8 cellular contexts compared by ENCODE assay signal in the genomic region with DNA sequence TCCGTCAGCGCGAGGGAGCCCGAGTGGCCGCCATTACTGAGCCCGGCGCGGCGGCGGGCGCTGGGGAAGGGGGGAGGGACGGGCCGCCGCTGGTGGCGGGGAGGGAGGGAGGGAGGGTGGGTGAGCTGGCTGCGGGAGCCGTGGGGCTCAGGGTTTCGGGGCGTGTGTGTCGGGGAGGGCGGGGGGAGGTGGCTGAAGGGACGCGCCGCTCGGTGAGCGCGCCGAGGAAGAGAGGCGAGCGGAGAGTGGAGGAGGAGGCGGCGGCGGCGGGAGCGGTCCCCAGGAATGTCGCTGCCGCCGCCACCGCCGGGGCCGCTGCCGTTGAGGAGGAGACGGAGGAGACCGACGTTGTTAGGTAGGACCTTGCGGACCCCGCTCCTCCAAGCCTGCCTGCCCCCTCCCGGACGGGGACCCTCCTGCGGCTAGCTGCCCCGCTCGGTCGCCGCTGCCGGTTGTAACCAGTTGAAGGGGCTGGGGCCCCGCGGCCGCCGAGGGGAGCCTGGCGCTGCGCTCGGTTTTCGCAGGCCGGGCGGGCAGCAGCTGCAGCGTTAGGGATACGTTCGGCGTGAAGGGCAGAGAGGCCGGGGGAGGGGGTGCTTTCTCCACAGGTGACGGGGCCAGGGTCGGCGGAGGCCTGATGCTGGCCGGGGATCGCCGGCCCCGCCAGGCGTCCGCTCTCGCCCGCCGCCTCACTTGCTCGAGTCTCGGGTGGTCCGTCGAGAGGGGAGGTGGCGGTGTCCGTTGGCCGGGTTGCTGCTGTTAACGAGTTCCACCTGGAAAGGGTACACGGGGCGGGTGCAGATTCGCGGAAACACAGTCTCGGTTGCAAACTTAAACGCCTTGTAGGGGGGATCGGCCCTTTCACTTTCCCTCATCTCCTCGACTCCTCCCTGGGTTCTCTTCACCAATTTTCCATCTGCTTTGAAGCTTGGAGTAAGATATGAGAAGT. TPM values are rescaled to one million over a fixed set of nuclear protein-coding genes. Genes with fewer than 3 reads are reported as not detected.
DNase-seq lines count a peak whose midpoint lies in the region; ATAC-seq, FAIRE-seq and TF ChIP-seq lines count a peak whose summit lies in the region.

A gene with protein sequence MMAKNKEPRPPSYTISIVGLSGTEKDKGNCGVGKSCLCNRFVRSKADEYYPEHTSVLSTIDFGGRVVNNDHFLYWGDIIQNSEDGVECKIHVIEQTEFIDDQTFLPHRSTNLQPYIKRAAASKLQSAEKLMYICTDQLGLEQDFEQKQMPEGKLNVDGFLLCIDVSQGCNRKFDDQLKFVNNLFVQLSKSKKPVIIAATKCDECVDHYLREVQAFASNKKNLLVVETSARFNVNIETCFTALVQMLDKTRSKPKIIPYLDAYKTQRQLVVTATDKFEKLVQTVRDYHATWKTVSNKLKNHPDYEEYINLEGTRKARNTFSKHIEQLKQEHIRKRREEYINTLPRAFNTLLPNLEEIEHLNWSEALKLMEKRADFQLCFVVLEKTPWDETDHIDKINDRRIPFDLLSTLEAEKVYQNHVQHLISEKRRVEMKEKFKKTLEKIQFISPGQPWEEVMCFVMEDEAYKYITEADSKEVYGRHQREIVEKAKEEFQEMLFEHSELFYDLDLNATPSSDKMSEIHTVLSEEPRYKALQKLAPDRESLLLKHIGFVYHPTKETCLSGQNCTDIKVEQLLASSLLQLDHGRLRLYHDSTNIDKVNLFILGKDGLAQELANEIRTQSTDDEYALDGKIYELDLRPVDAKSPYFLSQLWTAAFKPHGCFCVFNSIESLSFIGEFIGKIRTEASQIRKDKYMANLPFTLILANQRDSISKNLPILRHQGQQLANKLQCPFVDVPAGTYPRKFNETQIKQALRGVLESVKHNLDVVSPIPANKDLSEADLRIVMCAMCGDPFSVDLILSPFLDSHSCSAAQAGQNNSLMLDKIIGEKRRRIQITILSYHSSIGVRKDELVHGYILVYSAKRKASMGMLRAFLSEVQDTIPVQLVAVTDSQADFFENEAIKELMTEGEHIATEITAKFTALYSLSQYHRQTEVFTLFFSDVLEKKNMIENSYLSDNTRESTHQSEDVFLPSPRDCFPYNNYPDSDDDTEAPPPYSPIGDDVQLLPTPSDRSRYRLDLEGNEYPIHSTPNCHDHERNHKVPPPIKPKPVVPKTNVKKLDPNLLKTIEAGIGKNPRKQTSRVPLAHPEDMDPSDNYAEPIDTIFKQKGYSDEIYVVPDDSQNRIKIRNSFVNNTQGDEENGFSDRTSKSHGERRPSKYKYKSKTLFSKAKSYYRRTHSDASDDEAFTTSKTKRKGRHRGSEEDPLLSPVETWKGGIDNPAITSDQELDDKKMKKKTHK (N-terminal part only) (plus strand): TSS at position 224 of the 949 bp plus-strand sequence. CDS start 13,366 bp downstream, outside the sequence.

- peak; percentile 22 for TF ChIP-seq CTCF in DND-41 (IDR thresholded peaks at IDR 0.05; ENCODE audit: borderline replicate concordance, extremely low read depth, low read length, poor library complexity, severe bottlenecking)
- TF ChIP-seq CTCF in K562 (IDR thresholded peaks at IDR 0.05 in 2 of 3, conservative IDR thresholded peaks at IDR 0.05 in 1 of 3; ENCODE audit: insufficient read depth in 2 of 3, low read depth in 1 of 3, low read length in 3 of 3), result peak in 1 of 3 experiments; percentile 14; a peak in 1 of 6 replicates

- CTCF ChIA-PET in K562 (lab: Yijun Ruan, JAX; ENCODE audit: low intra/inter-chr PET ratio), result no interaction called here

- peaks cover 4% of the 10 kb centered on the region for H3K27me3 ChIP-seq in DND-41 (ENCODE audit: insufficient read depth, low read length, poor library complexity)
- H3K27me3 ChIP-seq in K562 (ENCODE audit: control insufficient read depth in 2 of 2, insufficient read depth in 2 of 2, low read length in 2 of 2), result no peaks in the 10 kb centered on the region
- H3K27me3 ChIP-seq in iPS-20b (ENCODE audit: insufficient read depth, low read length), result no peaks in the 10 kb centered on the region

- peak; percentile 38 for ATAC-seq in DND-41 (ENCODE audit: insufficient read depth, low read depth)
- peak; percentile 38 for ATAC-seq in GM21576 (IDR thresholded peaks at IDR 0.05; ENCODE audit: unreplicated experiment)
- ATAC-seq in K562, result peak; percentile 66

- H3K4me3 ChIP-seq in DND-41 (ENCODE audit: low read depth in 1 of 2, low read length in 2 of 2) (peak within 1 kb of the TSS; percentile 91 to 95), K562 (peak within 1 kb of the TSS; percentile 78), iPS-20b (ENCODE audit: low read length) (peak within 1 kb of the TSS; percentile 96), skin epidermis (peak within 1 kb of the TSS; percentile 82 to 100 (median 90))

- H3K36me3 ChIP-seq in DND-41 (ENCODE audit: insufficient read depth, low read length), result no peaks in the 10 kb centered on the region; the same call in 1 of the 2 replicates
- H3K36me3 ChIP-seq in K562 (ENCODE audit: control insufficient read depth, insufficient read depth, low read length), result no peaks in the 10 kb centered on the region
- H3K36me3 ChIP-seq in iPS-20b (ENCODE audit: insufficient read depth, low read depth, low read length), result no peaks in the 10 kb centered on the region

- no peaks in the 10 kb centered on the region for H3K9me1 ChIP-seq in K562 (ENCODE audit: control insufficient read depth, insufficient read depth, low read length)

- H3K9me3 ChIP-seq in DND-41 (ENCODE audit: insufficient read depth, low read length, severe bottlenecking) (no peaks in the 10 kb centered on the region), K562 (replicated peaks; ENCODE audit: control insufficient read depth, insufficient read depth, low read depth, low read length) (no peaks in the 10 kb centered on the region), iPS-20b (ENCODE audit: insufficient read depth, low read depth, low read length) (no peaks in the 10 kb centered on the region)

- TF ChIP-seq EP300 in K562 (IDR thresholded peaks at IDR 0.05; ENCODE audit: low read length), result no peak

- H3K4me1 ChIP-seq in DND-41 (ENCODE audit: insufficient read depth, low read length) (peaks cover 33% of the 10 kb centered on the region), K562 (replicated peaks in 1 of 2; ENCODE audit: control insufficient read depth in 2 of 2, insufficient read depth in 2 of 2, low read length in 2 of 2) (no peaks in the 10 kb centered on the region; a peak in 3 of 5 replicates), iPS-20b (ENCODE audit: insufficient read depth, low read length) (peaks cover 20% of the 10 kb centered on the region)

- TF ChIP-seq POLR2A in K562 (conservative IDR thresholded peaks at IDR 0.05), result 0 out of 2 replicates have a peak, but pooled peaks have one; percentile 38

- DNase-seq in DND-41, result peak; percentile 59
- DNase-seq in KG1 (lab: John Stamatoyannopoulos, UW), result peak; percentile 23
- DNase-seq in T-helper 9 cell, result peak; percentile 20
- DNase-seq in K562 (ENCODE audit: extremely low read depth in 1 of 4, low spot score in 3 of 4), result peak in 1 of 4 experiments; percentile 28
- no peak for DNase-seq in NCI-H1436 (lab: John Stamatoyannopoulos, UW)

- no peak for FAIRE-seq in K562 (lab: Jason Lieb, UNC)

- peak within 1 kb of the TSS; percentile 99 for H2AFZ ChIP-seq in DND-41 (ENCODE audit: low read depth, low read length)
- H2AFZ ChIP-seq in K562 (ENCODE audit: low read depth, low read length), result peak within 1 kb of the TSS; percentile 98

- BruUV-seq in K562 (replicated peaks; lab: Mats Ljungman, UMichigan), result no TSS peak

- 0% methylated on average over 15 of the region's 98 CpGs for WGBS in K562 (ENCODE audit: insufficient coverage, low coverage, missing lambda C conversion rate)

- H3K4me2 ChIP-seq in DND-41 (ENCODE audit: insufficient read depth, low read length), result peak within 1 kb of the TSS; percentile 86
- H3K4me2 ChIP-seq in K562 (ENCODE audit: insufficient read depth, low read length), result peak within 1 kb of the TSS; percentile 95

- POLR2A ChIA-PET in K562 (lab: Yijun Ruan, JAX), result interaction anchor here (0.5 to 1.5 kb wide), 8 partner anchors 9 to 1211 kb away, joined by 3 to 4 read pairs (median 3); no protein-coding TSS in a partner anchor

- peaks cover 21% of the 10 kb centered on the region; the same call in 1 of the 2 replicates for H4K20me1 ChIP-seq in DND-41 (ENCODE audit: insufficient read depth, low read length)
- 0 out of 2 replicates have a peak, but pooled peaks cover 3% of the 10 kb centered on the region for H4K20me1 ChIP-seq in K562 (replicated peaks; ENCODE audit: control insufficient read depth, insufficient read depth, low read length)

- H3K27ac ChIP-seq in DND-41 (ENCODE audit: low read length) (peak within 1 kb of the TSS; percentile 86), K562 (ENCODE audit: extremely low read depth, low read depth, low read length) (peak within 1 kb of the TSS; percentile 91), iPS-20b (ENCODE audit: low read length) (peak within 1 kb of the TSS; percentile 82), skin epidermis (peak within 1 kb of the TSS; percentile 82 to 99 (median 96))

- intact Hi-C loops in K562 (cut with micrococcal nuclease), result loop anchor here (10.0 kb wide), 1 partner anchor 573 kb away; no protein-coding TSS in a partner anchor

- H3K9ac ChIP-seq in DND-41 (ENCODE audit: low read depth, low read length) (peak within 1 kb of the TSS; percentile 94), K562 (ENCODE audit: insufficient read depth in 1 of 2, low read depth in 2 of 2, low read length in 2 of 2) (peak within 1 kb of the TSS; percentile 73 to 94), iPS-20b (ENCODE audit: low read depth, low read length) (peak within 1 kb of the TSS; percentile 94)

- peaks cover 51% of the 10 kb centered on the region for H3K79me2 ChIP-seq in DND-41 (ENCODE audit: insufficient read depth, low read length)
- peaks cover 48% of the 10 kb centered on the region for H3K79me2 ChIP-seq in K562 (ENCODE audit: control insufficient read depth, insufficient read depth, low read length)

- in situ Hi-C loops in K562 (cut with MboI), result no loop called here

- no peak for TF ChIP-seq RAD21 in K562 (CRISPR knock-in tag; conservative IDR thresholded peaks at IDR 0.05 in 1 of 2, IDR thresholded peaks at IDR 0.05 in 1 of 2)

RNA-seq across cellular contexts. Expression of the gene that starts here (rescaled TPM):
- 4.8 and 32.4 TPM in 2 replicates for total RNA-seq in K562 (2011; cell fraction: chromatin; rRNA removed; ENCODE audit: low replicate concordance)
- total RNA-seq in K562 (2011; cell fraction: nucleolus; rRNA removed), result 2.0 and 4.3 TPM in 2 replicates
- total RNA-seq in K562 (2011; cell fraction: nucleoplasm; rRNA removed), result 8.2 and 10.0 TPM in 2 replicates
- total RNA-seq in K562 (2014; rRNA removed) (10.2 and 10.4 TPM in 2 replicates), K562 (2014; rRNA removed; fragmentation: Illumina TruSeq; extraction: Trizol) (21.8 and 27.3 TPM in 2 replicates), K562 (2015; rRNA removed; fragmentation: Illumina TruSeq; extraction: Trizol) (21.1 and 21.2 TPM in 2 replicates), K562 (2021) (20.8 and 21.5 TPM in 2 replicates)
- polyA plus RNA-seq in K562 (2011; rRNA removed) (10.4 and 12.7 TPM in 2 replicates), K562 (2014; fragmentation: Illumina TruSeq; extraction: Trizol) (9.6 and 12.1 TPM in 2 replicates), K562 (2014; fragmentation: Nextera tagmentation; extraction: Ambion mirVana) (1 to 10 TPM; 3.1 to 4.4 TPM), K562 (2014; rRNA removed) (6.2 and 7.6 TPM in 2 replicates)
- 1.4 and 3.6 TPM in 2 replicates for polyA plus RNA-seq in K562 (2011; cell fraction: cytosol; rRNA removed)
- 3.0 and 4.7 TPM in 2 replicates for polyA plus RNA-seq in K562 (2011; cell fraction: nucleus; rRNA removed)
- 9.6 and 11.4 TPM in 2 replicates for polyA plus RNA-seq in K562 (2012)
- polyA minus RNA-seq in K562 (2011; rRNA and poly(A)+ RNA removed), result 47.5 and 58.8 TPM in 2 replicates
- 13.1 and 19.8 TPM in 2 replicates for polyA minus RNA-seq in K562 (2011; cell fraction: cytosol; rRNA and poly(A)+ RNA removed)
- 8.8 and 18.4 TPM in 2 replicates for polyA minus RNA-seq in K562 (2011; cell fraction: nucleus; rRNA and poly(A)+ RNA removed)
